In genomic region chr15:73926191-73927002, GRCh38 we compare ENCODE assay signal across 8 cellular contexts. TPM values are rescaled to one million over a fixed set of nuclear protein-coding genes. Genes with fewer than 3 reads are reported as not detected.
A peak's percentile ranks its signal among the peaks of the same experiment; 100 is the strongest.
DNase-seq lines count a peak whose midpoint lies in the region; ATAC-seq and TF ChIP-seq lines count a peak whose summit lies in the region.

TSS of gene LOXL1 (plus strand) at chr15:73926462. CDS start at chr15:73926784, 322 bp downstream.

- H3K36me3 Mint-ChIP-seq in activated CD4-positive, alpha-beta T cell treated with anti-CD3 and anti-CD28 coated beads, Interleukin-2, amount 10 ng/mL, durations not matched to agents 24 days and 14 days (ENCODE audit: low read depth) = no peaks in the 10 kb centered on the region
- no peaks in the 10 kb centered on the region for H3K36me3 Mint-ChIP-seq in stimulated activated naive B cell treated with anti-CD40 and anti-IgM and Interleukin-4, amounts not matched to agents 10 μg/mL and 1 μg/mL and 100 μg/mL, for 72 hours

- H3K79me2 ChIP-seq in OCI-LY1 (ENCODE audit: insufficient read depth, low read length) = no peaks in the 10 kb centered on the region

- H3K4me1 ChIP-seq in OCI-LY1 (ENCODE audit: insufficient read depth, low read length, severe bottlenecking) = no peaks in the 10 kb centered on the region

- H3K4me3 ChIP-seq in OCI-LY1 (ENCODE audit: low read depth, low read length, poor library complexity, severe bottlenecking) = peak within 1 kb of the TSS; percentile 50

- H3K4me2 ChIP-seq in OCI-LY1 (ENCODE audit: low read length) = peak within 1 kb of the TSS; percentile 56; the same call in 1 of the 2 replicates

- no peaks in the 10 kb centered on the region for H4K20me1 ChIP-seq in OCI-LY1 (ENCODE audit: insufficient read depth, low read length)

- H3F3A ChIP-seq in OCI-LY1 (ENCODE audit: insufficient read depth, low read length) = no peaks in the 10 kb centered on the region

- ATAC-seq in stimulated activated naive B cell treated with anti-CD40 and anti-IgM and Interleukin-4, amounts not matched to agents 10 μg/mL and 1 μg/mL and 100 μg/mL, for 72 hours (replicated peaks) = no peak

- H3K27me3 ChIP-seq in OCI-LY1 (ENCODE audit: insufficient read depth, low read length) = 0 out of 2 replicates have a peak, but pooled peaks cover 3% of the 10 kb centered on the region

- H3K4me3 Mint-ChIP-seq in activated CD4-positive, alpha-beta T cell treated with anti-CD3 and anti-CD28 coated beads, Interleukin-2, amount 10 ng/mL, durations not matched to agents 24 days and 14 days = peak within 1 kb of the TSS; percentile 63
- H3K4me3 Mint-ChIP-seq in stimulated activated naive B cell treated with anti-CD40 and anti-IgM and Interleukin-4, amounts not matched to agents 10 μg/mL and 1 μg/mL and 100 μg/mL, for 72 hours = peak within 1 kb of the TSS; percentile 55 to 81

- H3K27ac ChIP-seq in OCI-LY1 (ENCODE audit: low read depth, low read length, poor library complexity, severe bottlenecking) = no peak within 1 kb of the TSS

- H3K9me2 ChIP-seq in OCI-LY1 (ENCODE audit: low read depth, low read length) = no peaks in the 10 kb centered on the region

- peak within 1 kb of the TSS; percentile 8 for H3K27ac Mint-ChIP-seq in activated CD4-positive, alpha-beta T cell treated with anti-CD3 and anti-CD28 coated beads, Interleukin-2, amount 10 ng/mL, durations not matched to agents 24 days and 14 days
- no peak within 1 kb of the TSS for H3K27ac Mint-ChIP-seq in stimulated activated naive B cell treated with anti-CD40 and anti-IgM and Interleukin-4, amounts not matched to agents 10 μg/mL and 1 μg/mL and 100 μg/mL, for 72 hours

- intact Hi-C loops in activated CD4-positive, alpha-beta T cell treated with anti-CD3 and anti-CD28 coated beads, Interleukin-2, amount 10 ng/mL, durations not matched to agents 24 days and 14 days (cut with micrococcal nuclease) = loop anchor here (1.0 kb wide), 2 partner anchors 38 to 68 kb away; partner anchors contain the start of gene PML

- H3K27me3 Mint-ChIP-seq in activated CD4-positive, alpha-beta T cell treated with anti-CD3 and anti-CD28 coated beads, Interleukin-2, amount 10 ng/mL, durations not matched to agents 24 days and 14 days = peaks cover 6% of the 10 kb centered on the region
- H3K27me3 Mint-ChIP-seq in stimulated activated naive B cell treated with anti-CD40 and anti-IgM and Interleukin-4, amounts not matched to agents 10 μg/mL and 1 μg/mL and 100 μg/mL, for 72 hours = peaks cover 51 to 70% of the 10 kb centered on the region in 2 donors

- H3K9me3 Mint-ChIP-seq in activated CD4-positive, alpha-beta T cell treated with anti-CD3 and anti-CD28 coated beads, Interleukin-2, amount 10 ng/mL, durations not matched to agents 24 days and 14 days = no peaks in the 10 kb centered on the region
- H3K9me3 Mint-ChIP-seq in stimulated activated naive B cell treated with anti-CD40 and anti-IgM and Interleukin-4, amounts not matched to agents 10 μg/mL and 1 μg/mL and 100 μg/mL, for 72 hours = no peaks in the 10 kb centered on the region

- no peak within 1 kb of the TSS for H3K9ac ChIP-seq in OCI-LY1 (ENCODE audit: low read length)

- H3K4me1 Mint-ChIP-seq in activated CD4-positive, alpha-beta T cell treated with anti-CD3 and anti-CD28 coated beads, Interleukin-2, amount 10 ng/mL, durations not matched to agents 24 days and 14 days = peaks cover 44% of the 10 kb centered on the region
- H3K4me1 Mint-ChIP-seq in stimulated activated naive B cell treated with anti-CD40 and anti-IgM and Interleukin-4, amounts not matched to agents 10 μg/mL and 1 μg/mL and 100 μg/mL, for 72 hours = peaks cover 15 to 29% of the 10 kb centered on the region in 2 donors

- no peaks in the 10 kb centered on the region for H3K36me3 ChIP-seq in OCI-LY1 (ENCODE audit: insufficient read depth, low read length)

- H2AFZ ChIP-seq in OCI-LY1 (ENCODE audit: low read length) = no peak within 1 kb of the TSS

- H3K9me3 ChIP-seq in OCI-LY1 (ENCODE audit: low read length) = no peaks in the 10 kb centered on the region

- DNase-seq in activated CD4-positive, alpha-beta T cell treated with anti-CD3 and anti-CD28 coated beads, Interleukin-2, amount 10 ng/mL, durations not matched to agents 24 days and 14 days = no peak
- DNase-seq in activated CD4-positive, alpha-beta T cell treated with anti-CD3 and anti-CD28 coated beads, Interleukin-2, amount 50 U/mL, for 48 hours = no peak
- DNase-seq in dermis blood vessel endothelial cell (peak; percentile 71), left kidney (ENCODE audit: low read depth, low spot score) (peak; percentile 92), activated gamma-delta T cell treated with Interleukin-2 at 50 U/mL for 16 hours (no peak)
- DNase-seq in stimulated activated naive B cell treated with anti-CD40 and anti-IgM and Interleukin-4, amounts not matched to agents 10 μg/mL and 1 μg/mL and 100 μg/mL, for 72 hours = no peak
- no peak for DNase-seq in activated CD4-positive, alpha-beta T cell treated with anti-CD3 and anti-CD28 coated beads, Interleukin-2, amount 50 U/mL, for 1 hour

- no peak for TF ChIP-seq CTCF in OCI-LY1 (IDR thresholded peaks at IDR 0.05; ENCODE audit: low read length)

RNA-seq across cellular contexts. Expression of gene LOXL1, which starts in this region (rescaled TPM):
- 0.49 and 0.88 TPM in 2 replicates for total RNA-seq in activated CD4-positive, alpha-beta T cell treated with anti-CD3 and anti-CD28 coated beads, Interleukin-2, amount 10 ng/mL, durations not matched to agents 24 days and 14 days
- total RNA-seq in dermis blood vessel endothelial cell = 0.68 and 0.70 TPM in 2 replicates

Comparison
In these comparisons a context has a peak if more than half of its experiments do, and no peak if none do; other contexts are left out.
1. Peak in DNase-seq in dermis blood vessel endothelial cell; RNA of the gene not detected or under 1 TPM.